In genomic region chr14:37045340-37046061, GRCh38 we compare ENCODE assay signal across 19 cellular contexts.
DNase-seq lines count a peak whose midpoint lies in the region; ATAC-seq, FAIRE-seq and TF ChIP-seq lines count a peak whose summit lies in the region.
"Had no signal": no experiment of that assay in that cellular context is flagged by ENCODE, and none has a peak within 500 bp of the region (broad histone marks: within the 10 kb centered on the region; RNA-seq: fewer than 3 reads in every experiment).

No MANE protein-coding gene starts in this region.

- no peak overlapping the region for H3K27ac ChIP-seq in endodermal cell (ENCODE audit: low read depth, low read length)
- H3K27ac ChIP-seq: BLaER1, GM23248 had no signal

- no peak overlapping the region for H3K9ac ChIP-seq in endodermal cell (ENCODE audit: extremely low read depth, low read length, poor library complexity, severe bottlenecking)
- H3K9ac ChIP-seq: BLaER1, GM23248 had no signal

- H3K9me3 Mint-ChIP-seq in endodermal cell, result no peaks in the 10 kb centered on the region
- no peaks in the 10 kb centered on the region for H3K9me3 Mint-ChIP-seq in chondrocyte (ENCODE audit: low read depth)

- no peaks in the 10 kb centered on the region for H3K9me3 ChIP-seq in endodermal cell (ENCODE audit: control insufficient read depth, low read length)
- H3K9me3 ChIP-seq: BLaER1, Caco-2 had no signal

- ATAC-seq in HG03280 (IDR thresholded peaks at IDR 0.05; ENCODE audit: unreplicated experiment), result peak; percentile 52
- ATAC-seq in HG03175 (IDR thresholded peaks at IDR 0.05; ENCODE audit: unreplicated experiment), result no peak
- ATAC-seq: GM12878, HCT116 had no signal

- no peak overlapping the region for H3K4me3 Mint-ChIP-seq in endodermal cell
- H3K4me3 Mint-ChIP-seq in chondrocyte (ENCODE audit: unreplicated experiment), result no peak overlapping the region
- H3K4me3 Mint-ChIP-seq: CD8-positive, alpha-beta memory T cell had no signal

- no peaks in the 10 kb centered on the region for H3K36me3 ChIP-seq in endodermal cell (ENCODE audit: control insufficient read depth, insufficient read depth, low read length)
- H3K36me3 ChIP-seq: BLaER1 had no signal

- TF ChIP-seq CTCF in endodermal cell (conservative IDR thresholded peaks at IDR 0.05), result no peak
- no peak for TF ChIP-seq CTCF in chondrocyte (IDR thresholded peaks at IDR 0.05)

- H3K36me3 Mint-ChIP-seq in endodermal cell (ENCODE audit: low read depth) (no peaks in the 10 kb centered on the region), chondrocyte (ENCODE audit: low read depth) (no peaks in the 10 kb centered on the region)
- H3K36me3 Mint-ChIP-seq: CD8-positive, alpha-beta memory T cell had no signal

- peak overlapping the region; percentile 59 for H3K4me3 ChIP-seq in endodermal cell (ENCODE audit: low read length)
- H3K4me3 ChIP-seq: BLaER1, GM12878, GM23248 had no signal

- no peak for FAIRE-seq in HTR-8/SVneo (lab: Jason Lieb, UNC)
- FAIRE-seq: GM12878, GM19239, H54 had no signal

- 77 to 93% methylated on average over 3 to 5 of the region's 5 CpGs for WGBS in endodermal cell (ENCODE audit: insufficient coverage in 1 of 2, insufficient read length in 1 of 2), 2 experiments

- no peaks in the 10 kb centered on the region for H3K27me3 ChIP-seq in endodermal cell (ENCODE audit: control insufficient read depth, insufficient read depth, low read length, poor library complexity, severe bottlenecking)
- H3K27me3 ChIP-seq: BLaER1 had no signal

- no peak overlapping the region for H3K27ac Mint-ChIP-seq in endodermal cell
- no peak overlapping the region for H3K27ac Mint-ChIP-seq in chondrocyte (ENCODE audit: unreplicated experiment)
- H3K27ac Mint-ChIP-seq: CD8-positive, alpha-beta memory T cell had no signal

- H3K27me3 Mint-ChIP-seq in endodermal cell (ENCODE audit: insufficient read depth) (no peaks in the 10 kb centered on the region), chondrocyte (ENCODE audit: low read depth) (no peaks in the 10 kb centered on the region)
- H3K27me3 Mint-ChIP-seq: CD8-positive, alpha-beta memory T cell had no signal

- H3K4me1 ChIP-seq in endodermal cell (ENCODE audit: control insufficient read depth, insufficient read depth, low read length), result peaks cover 17% of the 10 kb centered on the region
- H3K4me1 ChIP-seq: BLaER1, Caco-2 had no signal

- H3K4me1 Mint-ChIP-seq in endodermal cell (peaks cover 43% of the 10 kb centered on the region), chondrocyte (ENCODE audit: low read depth) (peaks cover 34% of the 10 kb centered on the region)
- H3K4me1 Mint-ChIP-seq: CD8-positive, alpha-beta memory T cell had no signal

- DNase-seq in Daoy (ENCODE audit: low read depth), result peak; percentile 36
- DNase-seq in endodermal cell, result no peak
- peak; percentile 37 for DNase-seq in left kidney (ENCODE audit: low read depth, low spot score)
- no peak for DNase-seq in chondrocyte (ENCODE audit: low spot score)
- DNase-seq in inferior parietal cortex (ENCODE audit: extremely low spot score), result no peak
- no peak for DNase-seq in HTR-8/SVneo (ENCODE audit: insufficient read length, low spot score)
- DNase-seq: 8988T; AML-193; Caco-2; CD8-positive, alpha-beta memory T cell; DMS53; GM23248 had no signal

Comparison
In these comparisons a context has a peak if more than half of its experiments do, and no peak if none do; other contexts are left out.
1. DNase-seq: peak in Daoy (single experiment) and left kidney (single experiment); none in endodermal cell (single experiment), chondrocyte (single experiment), inferior parietal cortex (single experiment) and HTR-8/SVneo (single experiment).